In genomic region chr18:73717570-73717969, GRCh38 we compare ENCODE assay signal across 1 cellular context.
TF ChIP-seq lines count a peak whose summit lies in the region.

No MANE protein-coding gene starts in this region.

TF ChIP-seq in WTC11, 78 proteins besides CTCF, POLR2A, EP300 and RAD21 (continued from another document):
- TF ChIP-seq PRDM15 (CRISPR knock-in tag; IDR thresholded peaks at IDR 0.05) (no peak), RORB (CRISPR knock-in tag; IDR thresholded peaks at IDR 0.05) (no peak), KAT7 (CRISPR knock-in tag; IDR thresholded peaks at IDR 0.05; ENCODE audit: borderline replicate concordance) (no peak), ZNF423 (CRISPR knock-in tag; IDR thresholded peaks at IDR 0.05) (no peak), MAX (CRISPR knock-in tag; IDR thresholded peaks at IDR 0.05) (no peak), ZBTB21 (CRISPR knock-in tag; IDR thresholded peaks at IDR 0.05; ENCODE audit: borderline replicate concordance) (no peak)
TF ChIP-seq in WTC11: peak in this region for 0.
